In genomic region chr6:104526383-104526782, GRCh38 we compare ENCODE assay signal across 2 cellular contexts.
A peak's percentile ranks its signal among the peaks of the same experiment; 100 is the strongest.
TF ChIP-seq lines count a peak whose summit lies in the region.

No MANE protein-coding gene starts in this region.

TF ChIP-seq in HepG2, 621 proteins besides CTCF, POLR2A, EP300 and RAD21 (continued from another document and continues in another):
- no peak for TF ChIP-seq KIAA2018 (CRISPR knock-in tag; IDR thresholded peaks at IDR 0.05; ENCODE audit: borderline replicate concordance)
- no peak for TF ChIP-seq AHR (CRISPR knock-in tag; IDR thresholded peaks at IDR 0.05)
- no peak for TF ChIP-seq ZNF598 (CRISPR knock-in tag; IDR thresholded peaks at IDR 0.05; ENCODE audit: borderline replicate concordance)
- no peak for TF ChIP-seq ZNF503 (CRISPR knock-in tag; IDR thresholded peaks at IDR 0.05)
- 0 out of 2 replicates have a peak, but pooled peaks have one; percentile 15 for TF ChIP-seq SAP130 (CRISPR knock-in tag; IDR thresholded peaks at IDR 0.05; ENCODE audit: low read depth)
- TF ChIP-seq NR3C1 (CRISPR knock-in tag; IDR thresholded peaks at IDR 0.05) = no peak
- no peak for TF ChIP-seq ZNF878 (CRISPR knock-in tag; IDR thresholded peaks at IDR 0.05)
- peak; percentile 83 for TF ChIP-seq TFAP4 (IDR thresholded peaks at IDR 0.05; ENCODE audit: borderline replicate concordance, low read depth)
- TF ChIP-seq RBM22 (optimal IDR thresholded peaks at IDR 0.05; ENCODE audit: low read length) = no peak
- TF ChIP-seq HINFP (CRISPR knock-in tag; IDR thresholded peaks at IDR 0.05; ENCODE audit: low read depth) = no peak

TF ChIP-seq in GM23338, 12 proteins besides CTCF, POLR2A, EP300 and RAD21:
- no peak for TF ChIP-seq ZNF462 (CRISPR knock-in tag; IDR thresholded peaks at IDR 0.05)
